21 cellular contexts compared by ENCODE assay signal in genomic region chr3:153956621-153957020, GRCh38.
"Had no signal": no experiment of that assay in that cellular context is flagged by ENCODE, and none has a peak within 500 bp of the region (broad histone marks: within the 10 kb centered on the region; RNA-seq: fewer than 3 reads in every experiment).

No MANE protein-coding gene starts in this region.

- H3K36me3 ChIP-seq: Peyer's patch, SJCRH30 had no signal

- ATAC-seq: PC-3, Right ventricle myocardium inferior, SK-N-SH treated with all-trans-retinoic acid at 6 μM for 48 hours had no signal

- DNase-seq: KBM-7; MV-4-11; NCI-H1048; NCI-H1105; NCI-H1417; NCI-H1436 treated with DMSO at 0.1 percent for 48 hours; NCI-H1694; NCI-H187 treated with DMSO at 0.1 percent for 48 hours; NCI-H2029 treated with DMSO at 0.1 percent for 48 hours; NCI-H2171 treated with DMSO at 0.1 percent for 48 hours; NCI-H2227 treated with DMSO at 0.1 percent for 48 hours; NCI-H524; NCI-H526 treated with DMSO at 0.1 percent for 48 hours; NCI-H774; NK-92 treated with Interleukin-12 subunit alpha and Interleukin-12 subunit beta, amount 100 ng/mL, for 24 hours; PC-3; Peyer's patch; SHP77 treated with DMSO at 0.1 percent for 48 hours; SJCRH30 had no signal

- H3K27me3 ChIP-seq: Peyer's patch, SJCRH30 had no signal

- H3K27ac ChIP-seq: Peyer's patch, SJCRH30 had no signal

- H3K9me3 ChIP-seq: Peyer's patch, SJCRH30 had no signal

- H3K4me1 ChIP-seq: Peyer's patch had no signal

- H3K4me3 ChIP-seq: Peyer's patch, SJCRH30 had no signal
